Comparison of ENCODE assay signal across 29 cellular contexts in genomic region chr22:35695202-35695601, GRCh38. TPM values are rescaled to one million over a fixed set of nuclear protein-coding genes. Genes with fewer than 3 reads are reported as not detected.
"Had no signal": no experiment of that assay in that cellular context is flagged by ENCODE, and none has a peak within 500 bp of the region (broad histone marks: within the 10 kb centered on the region; RNA-seq: fewer than 3 reads in every experiment).

No MANE protein-coding gene starts in this region.

- H3K4me1 Mint-ChIP-seq: activated B cell treated with CpG ODN at 0.5 μM for 24 hours; activated naive CD8-positive, alpha-beta T cell treated with anti-CD3 and anti-CD28 coated beads for 36 hours; activated naive CD8-positive, alpha-beta T cell treated with anti-CD3 and anti-CD28 coated beads, Interleukin-2, amount 50 U/mL, for 24 hours had no signal

- ATAC-seq: activated CD4-positive, CD25-positive, alpha-beta regulatory T cell treated with anti-CD3 and anti-CD28 coated beads, Interleukin-2, amount 50 U/mL, for 24 hours; activated naive CD8-positive, alpha-beta T cell treated with anti-CD3 and anti-CD28 coated beads, Interleukin-2, amount 50 U/mL, for 24 hours; body of pancreas; effector memory CD8-positive, alpha-beta T cell; foreskin keratinocyte; gastrocnemius medialis; heart left ventricle; T-helper 17 cell had no signal

- H3K9me3 Mint-ChIP-seq: activated B cell treated with CpG ODN at 0.5 μM for 24 hours; activated naive CD4-positive, alpha-beta T cell treated with anti-CD3 and anti-CD28 coated beads, Interleukin-2, amount 50 U/mL, for 24 hours; activated naive CD8-positive, alpha-beta T cell treated with anti-CD3 and anti-CD28 coated beads for 36 hours; activated naive CD8-positive, alpha-beta T cell treated with anti-CD3 and anti-CD28 coated beads, Interleukin-2, amount 50 U/mL, for 24 hours; activated T-cell treated with anti-CD3 and anti-CD28 coated beads, Interleukin-2, amount 50 U/mL, for 24 hours; activated T-cell treated with anti-CD3 and anti-CD28 coated beads, Interleukin-2, amount 50 U/mL, for 72 hours; effector memory CD8-positive, alpha-beta T cell; T-helper 2 cell treated with Interferon-gamma antibody and Interleukin-4, amounts not matched to agents 5 μg/mL and 100 μg/mL, for 36 hours had no signal

- H3K36me3 Mint-ChIP-seq: activated naive CD4-positive, alpha-beta T cell treated with anti-CD3 and anti-CD28 coated beads, Interleukin-2, amount 50 U/mL, for 24 hours; activated naive CD8-positive, alpha-beta T cell treated with anti-CD3 and anti-CD28 coated beads for 36 hours had no signal

- DNase-seq: activated B cell treated with CpG ODN at 0.5 μM for 24 hours; activated gamma-delta T cell; activated naive CD4-positive, alpha-beta T cell; activated naive CD8-positive, alpha-beta T cell treated with anti-CD3 and anti-CD28 coated beads for 36 hours; activated naive CD8-positive, alpha-beta T cell treated with anti-CD3 and anti-CD28 coated beads, Interleukin-2, amount 50 U/mL, for 24 hours; activated T-cell treated with anti-CD3 and anti-CD28 coated beads for 4 hours; activated T-cell treated with anti-CD3 and anti-CD28 coated beads, Interleukin-2, amount 50 U/mL, for 24 hours; activated T-cell treated with anti-CD3 and anti-CD28 coated beads, Interleukin-2, amount 50 U/mL, for 72 hours; adrenal gland; amygdala; aorta; body of pancreas; caudate nucleus; cortex of kidney; dermis blood vessel endothelial cell; effector CD4-positive, alpha-beta T cell; effector memory CD8-positive, alpha-beta T cell; erythroblast; foreskin keratinocyte; gastrocnemius medialis; glutamatergic neuron; heart left ventricle; T-helper 17 cell; T1000; WERI-Rb-1 had no signal

- H3K27ac Mint-ChIP-seq: activated B cell treated with CpG ODN at 0.5 μM for 24 hours; activated naive CD4-positive, alpha-beta T cell treated with anti-CD3 and anti-CD28 coated beads, Interleukin-2, amount 50 U/mL, for 24 hours; activated naive CD8-positive, alpha-beta T cell treated with anti-CD3 and anti-CD28 coated beads for 36 hours; activated naive CD8-positive, alpha-beta T cell treated with anti-CD3 and anti-CD28 coated beads, Interleukin-2, amount 50 U/mL, for 24 hours; activated T-cell treated with anti-CD3 and anti-CD28 coated beads, Interleukin-2, amount 50 U/mL, for 24 hours; activated T-cell treated with anti-CD3 and anti-CD28 coated beads, Interleukin-2, amount 50 U/mL, for 72 hours; effector memory CD8-positive, alpha-beta T cell; T-helper 17 cell; T-helper 2 cell treated with Interferon-gamma antibody and Interleukin-4, amounts not matched to agents 5 μg/mL and 100 μg/mL, for 36 hours had no signal

- H3K4me3 Mint-ChIP-seq: activated B cell treated with CpG ODN at 0.5 μM for 24 hours; activated naive CD4-positive, alpha-beta T cell treated with anti-CD3 and anti-CD28 coated beads, Interleukin-2, amount 50 U/mL, for 24 hours; activated naive CD8-positive, alpha-beta T cell treated with anti-CD3 and anti-CD28 coated beads for 36 hours; activated naive CD8-positive, alpha-beta T cell treated with anti-CD3 and anti-CD28 coated beads, Interleukin-2, amount 50 U/mL, for 24 hours; activated T-cell treated with anti-CD3 and anti-CD28 coated beads, Interleukin-2, amount 50 U/mL, for 24 hours; activated T-cell treated with anti-CD3 and anti-CD28 coated beads, Interleukin-2, amount 50 U/mL, for 72 hours; effector memory CD8-positive, alpha-beta T cell; T-helper 17 cell; T-helper 2 cell treated with Interferon-gamma antibody and Interleukin-4, amounts not matched to agents 5 μg/mL and 100 μg/mL, for 36 hours had no signal

- H3K27me3 Mint-ChIP-seq: activated naive CD4-positive, alpha-beta T cell treated with anti-CD3 and anti-CD28 coated beads, Interleukin-2, amount 50 U/mL, for 24 hours; activated naive CD8-positive, alpha-beta T cell treated with anti-CD3 and anti-CD28 coated beads for 36 hours; activated naive CD8-positive, alpha-beta T cell treated with anti-CD3 and anti-CD28 coated beads, Interleukin-2, amount 50 U/mL, for 24 hours; activated T-cell treated with anti-CD3 and anti-CD28 coated beads, Interleukin-2, amount 50 U/mL, for 24 hours had no signal

RNA-seq across cellular contexts. Expression of gene APOL5, which starts 22.5 kb away (rescaled TPM):
- total RNA-seq: activated B cell treated with CpG ODN at 0.5 μM for 24 hours; activated naive CD8-positive, alpha-beta T cell treated with anti-CD3 and anti-CD28 coated beads for 36 hours; activated T-cell treated with anti-CD3 and anti-CD28 coated beads, Interleukin-2, amount 50 U/mL, for 72 hours; adrenal gland; aorta; body of pancreas; chondrocyte; dermis blood vessel endothelial cell; foreskin keratinocyte; heart left ventricle; T-helper 17 cell had no signal
